1 cellular context compared by ENCODE assay signal in genomic region chr14:64986578-64987571, GRCh38.
TF ChIP-seq lines count a peak whose summit lies in the region.

A gene with protein sequence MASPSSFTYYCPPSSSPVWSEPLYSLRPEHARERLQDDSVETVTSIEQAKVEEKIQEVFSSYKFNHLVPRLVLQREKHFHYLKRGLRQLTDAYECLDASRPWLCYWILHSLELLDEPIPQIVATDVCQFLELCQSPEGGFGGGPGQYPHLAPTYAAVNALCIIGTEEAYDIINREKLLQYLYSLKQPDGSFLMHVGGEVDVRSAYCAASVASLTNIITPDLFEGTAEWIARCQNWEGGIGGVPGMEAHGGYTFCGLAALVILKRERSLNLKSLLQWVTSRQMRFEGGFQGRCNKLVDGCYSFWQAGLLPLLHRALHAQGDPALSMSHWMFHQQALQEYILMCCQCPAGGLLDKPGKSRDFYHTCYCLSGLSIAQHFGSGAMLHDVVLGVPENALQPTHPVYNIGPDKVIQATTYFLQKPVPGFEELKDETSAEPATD (plus strand): TSS chr14:64986895. CDS start chr14:64986954, 59 bp downstream.

TF ChIP-seq in WTC11, 78 proteins besides CTCF, POLR2A, EP300 and RAD21 (continued from another document and continues in another):
- peak; percentile 33; the same call in 1 of the 2 replicates for TF ChIP-seq ARID4B (CRISPR knock-in tag; IDR thresholded peaks at IDR 0.05; ENCODE audit: borderline replicate concordance)
- no peak for TF ChIP-seq ZNF121 (CRISPR knock-in tag; IDR thresholded peaks at IDR 0.05)
- TF ChIP-seq NR3C1 (CRISPR knock-in tag; conservative IDR thresholded peaks at IDR 0.05; ENCODE audit: low read depth) = 0 out of 2 replicates have a peak, but pooled peaks have one; percentile 24
- no peak for TF ChIP-seq OVOL2 (CRISPR knock-in tag; IDR thresholded peaks at IDR 0.05; ENCODE audit: borderline replicate concordance)
- TF ChIP-seq, protein P1, sequence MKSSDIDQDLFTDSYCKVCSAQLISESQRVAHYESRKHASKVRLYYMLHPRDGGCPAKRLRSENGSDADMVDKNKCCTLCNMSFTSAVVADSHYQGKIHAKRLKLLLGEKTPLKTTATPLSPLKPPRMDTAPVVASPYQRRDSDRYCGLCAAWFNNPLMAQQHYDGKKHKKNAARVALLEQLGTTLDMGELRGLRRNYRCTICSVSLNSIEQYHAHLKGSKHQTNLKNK (CRISPR knock-in tag; IDR thresholded peaks at IDR 0.05) = no peak
- no peak for TF ChIP-seq KAT7 (CRISPR knock-in tag; IDR thresholded peaks at IDR 0.05; ENCODE audit: borderline replicate concordance)
- TF ChIP-seq TEAD4 (CRISPR knock-in tag; IDR thresholded peaks at IDR 0.05) = no peak
- TF ChIP-seq NR2C2 (CRISPR knock-in tag; IDR thresholded peaks at IDR 0.05) = no peak
- no peak for TF ChIP-seq ATF3 (CRISPR knock-in tag; conservative IDR thresholded peaks at IDR 0.05)
- peak; percentile 45; the same call in 1 of the 2 replicates for TF ChIP-seq SP1 (CRISPR knock-in tag; conservative IDR thresholded peaks at IDR 0.05)
- no peak for TF ChIP-seq AR (CRISPR knock-in tag; IDR thresholded peaks at IDR 0.05)
- no peak for TF ChIP-seq MLX (CRISPR knock-in tag; IDR thresholded peaks at IDR 0.05)
- no peak for TF ChIP-seq ELF4 (CRISPR knock-in tag; IDR thresholded peaks at IDR 0.05; ENCODE audit: low read depth)
- TF ChIP-seq, protein P2, sequence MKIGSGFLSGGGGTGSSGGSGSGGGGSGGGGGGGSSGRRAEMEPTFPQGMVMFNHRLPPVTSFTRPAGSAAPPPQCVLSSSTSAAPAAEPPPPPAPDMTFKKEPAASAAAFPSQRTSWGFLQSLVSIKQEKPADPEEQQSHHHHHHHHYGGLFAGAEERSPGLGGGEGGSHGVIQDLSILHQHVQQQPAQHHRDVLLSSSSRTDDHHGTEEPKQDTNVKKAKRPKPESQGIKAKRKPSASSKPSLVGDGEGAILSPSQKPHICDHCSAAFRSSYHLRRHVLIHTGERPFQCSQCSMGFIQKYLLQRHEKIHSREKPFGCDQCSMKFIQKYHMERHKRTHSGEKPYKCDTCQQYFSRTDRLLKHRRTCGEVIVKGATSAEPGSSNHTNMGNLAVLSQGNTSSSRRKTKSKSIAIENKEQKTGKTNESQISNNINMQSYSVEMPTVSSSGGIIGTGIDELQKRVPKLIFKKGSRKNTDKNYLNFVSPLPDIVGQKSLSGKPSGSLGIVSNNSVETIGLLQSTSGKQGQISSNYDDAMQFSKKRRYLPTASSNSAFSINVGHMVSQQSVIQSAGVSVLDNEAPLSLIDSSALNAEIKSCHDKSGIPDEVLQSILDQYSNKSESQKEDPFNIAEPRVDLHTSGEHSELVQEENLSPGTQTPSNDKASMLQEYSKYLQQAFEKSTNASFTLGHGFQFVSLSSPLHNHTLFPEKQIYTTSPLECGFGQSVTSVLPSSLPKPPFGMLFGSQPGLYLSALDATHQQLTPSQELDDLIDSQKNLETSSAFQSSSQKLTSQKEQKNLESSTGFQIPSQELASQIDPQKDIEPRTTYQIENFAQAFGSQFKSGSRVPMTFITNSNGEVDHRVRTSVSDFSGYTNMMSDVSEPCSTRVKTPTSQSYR (CRISPR knock-in tag; IDR thresholded peaks at IDR 0.05) = no peak
- TF ChIP-seq, protein P3, sequence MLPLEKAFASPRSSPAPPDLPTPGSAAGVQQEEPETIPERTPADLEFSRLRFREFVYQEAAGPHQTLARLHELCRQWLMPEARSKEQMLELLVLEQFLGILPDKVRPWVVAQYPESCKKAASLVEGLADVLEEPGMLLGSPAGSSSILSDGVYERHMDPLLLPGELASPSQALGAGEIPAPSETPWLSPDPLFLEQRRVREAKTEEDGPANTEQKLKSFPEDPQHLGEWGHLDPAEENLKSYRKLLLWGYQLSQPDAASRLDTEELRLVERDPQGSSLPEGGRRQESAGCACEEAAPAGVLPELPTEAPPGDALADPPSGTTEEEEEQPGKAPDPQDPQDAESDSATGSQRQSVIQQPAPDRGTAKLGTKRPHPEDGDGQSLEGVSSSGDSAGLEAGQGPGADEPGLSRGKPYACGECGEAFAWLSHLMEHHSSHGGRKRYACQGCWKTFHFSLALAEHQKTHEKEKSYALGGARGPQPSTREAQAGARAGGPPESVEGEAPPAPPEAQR (CRISPR knock-in tag; IDR thresholded peaks at IDR 0.05) = no peak
- no peak for TF ChIP-seq GRHL2 (CRISPR knock-in tag; IDR thresholded peaks at IDR 0.05; ENCODE audit: insufficient replicate concordance, severe bottlenecking)
- TF ChIP-seq ZNF396 (CRISPR knock-in tag; IDR thresholded peaks at IDR 0.05; ENCODE audit: borderline replicate concordance) = no peak
- TF ChIP-seq NFATC4 (CRISPR knock-in tag; IDR thresholded peaks at IDR 0.05) = no peak
- no peak for TF ChIP-seq PRRX2 (CRISPR knock-in tag; IDR thresholded peaks at IDR 0.05)
- no peak for TF ChIP-seq JAZF1 (CRISPR knock-in tag; IDR thresholded peaks at IDR 0.05)
- TF ChIP-seq JUN (CRISPR knock-in tag; IDR thresholded peaks at IDR 0.05) = no peak
- no peak for TF ChIP-seq ZNF416 (CRISPR knock-in tag; IDR thresholded peaks at IDR 0.05)
- TF ChIP-seq HMGA2 (CRISPR knock-in tag; IDR thresholded peaks at IDR 0.05) = no peak
- peak; percentile 86; the same call in 1 of the 2 replicates for TF ChIP-seq FOXP1 (CRISPR knock-in tag; IDR thresholded peaks at IDR 0.05; ENCODE audit: borderline replicate concordance)
- TF ChIP-seq, protein P4, sequence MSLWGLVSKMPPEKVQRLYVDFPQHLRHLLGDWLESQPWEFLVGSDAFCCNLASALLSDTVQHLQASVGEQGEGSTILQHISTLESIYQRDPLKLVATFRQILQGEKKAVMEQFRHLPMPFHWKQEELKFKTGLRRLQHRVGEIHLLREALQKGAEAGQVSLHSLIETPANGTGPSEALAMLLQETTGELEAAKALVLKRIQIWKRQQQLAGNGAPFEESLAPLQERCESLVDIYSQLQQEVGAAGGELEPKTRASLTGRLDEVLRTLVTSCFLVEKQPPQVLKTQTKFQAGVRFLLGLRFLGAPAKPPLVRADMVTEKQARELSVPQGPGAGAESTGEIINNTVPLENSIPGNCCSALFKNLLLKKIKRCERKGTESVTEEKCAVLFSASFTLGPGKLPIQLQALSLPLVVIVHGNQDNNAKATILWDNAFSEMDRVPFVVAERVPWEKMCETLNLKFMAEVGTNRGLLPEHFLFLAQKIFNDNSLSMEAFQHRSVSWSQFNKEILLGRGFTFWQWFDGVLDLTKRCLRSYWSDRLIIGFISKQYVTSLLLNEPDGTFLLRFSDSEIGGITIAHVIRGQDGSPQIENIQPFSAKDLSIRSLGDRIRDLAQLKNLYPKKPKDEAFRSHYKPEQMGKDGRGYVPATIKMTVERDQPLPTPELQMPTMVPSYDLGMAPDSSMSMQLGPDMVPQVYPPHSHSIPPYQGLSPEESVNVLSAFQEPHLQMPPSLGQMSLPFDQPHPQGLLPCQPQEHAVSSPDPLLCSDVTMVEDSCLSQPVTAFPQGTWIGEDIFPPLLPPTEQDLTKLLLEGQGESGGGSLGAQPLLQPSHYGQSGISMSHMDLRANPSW (CRISPR knock-in tag; conservative IDR thresholded peaks at IDR 0.05; ENCODE audit: low read depth) = no peak
- TF ChIP-seq, protein P5, sequence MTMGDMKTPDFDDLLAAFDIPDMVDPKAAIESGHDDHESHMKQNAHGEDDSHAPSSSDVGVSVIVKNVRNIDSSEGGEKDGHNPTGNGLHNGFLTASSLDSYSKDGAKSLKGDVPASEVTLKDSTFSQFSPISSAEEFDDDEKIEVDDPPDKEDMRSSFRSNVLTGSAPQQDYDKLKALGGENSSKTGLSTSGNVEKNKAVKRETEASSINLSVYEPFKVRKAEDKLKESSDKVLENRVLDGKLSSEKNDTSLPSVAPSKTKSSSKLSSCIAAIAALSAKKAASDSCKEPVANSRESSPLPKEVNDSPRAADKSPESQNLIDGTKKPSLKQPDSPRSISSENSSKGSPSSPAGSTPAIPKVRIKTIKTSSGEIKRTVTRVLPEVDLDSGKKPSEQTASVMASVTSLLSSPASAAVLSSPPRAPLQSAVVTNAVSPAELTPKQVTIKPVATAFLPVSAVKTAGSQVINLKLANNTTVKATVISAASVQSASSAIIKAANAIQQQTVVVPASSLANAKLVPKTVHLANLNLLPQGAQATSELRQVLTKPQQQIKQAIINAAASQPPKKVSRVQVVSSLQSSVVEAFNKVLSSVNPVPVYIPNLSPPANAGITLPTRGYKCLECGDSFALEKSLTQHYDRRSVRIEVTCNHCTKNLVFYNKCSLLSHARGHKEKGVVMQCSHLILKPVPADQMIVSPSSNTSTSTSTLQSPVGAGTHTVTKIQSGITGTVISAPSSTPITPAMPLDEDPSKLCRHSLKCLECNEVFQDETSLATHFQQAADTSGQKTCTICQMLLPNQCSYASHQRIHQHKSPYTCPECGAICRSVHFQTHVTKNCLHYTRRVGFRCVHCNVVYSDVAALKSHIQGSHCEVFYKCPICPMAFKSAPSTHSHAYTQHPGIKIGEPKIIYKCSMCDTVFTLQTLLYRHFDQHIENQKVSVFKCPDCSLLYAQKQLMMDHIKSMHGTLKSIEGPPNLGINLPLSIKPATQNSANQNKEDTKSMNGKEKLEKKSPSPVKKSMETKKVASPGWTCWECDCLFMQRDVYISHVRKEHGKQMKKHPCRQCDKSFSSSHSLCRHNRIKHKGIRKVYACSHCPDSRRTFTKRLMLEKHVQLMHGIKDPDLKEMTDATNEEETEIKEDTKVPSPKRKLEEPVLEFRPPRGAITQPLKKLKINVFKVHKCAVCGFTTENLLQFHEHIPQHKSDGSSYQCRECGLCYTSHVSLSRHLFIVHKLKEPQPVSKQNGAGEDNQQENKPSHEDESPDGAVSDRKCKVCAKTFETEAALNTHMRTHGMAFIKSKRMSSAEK (CRISPR knock-in tag; IDR thresholded peaks at IDR 0.05; ENCODE audit: borderline replicate concordance) = no peak
- no peak for TF ChIP-seq NR1H2 (CRISPR knock-in tag; IDR thresholded peaks at IDR 0.05)
- TF ChIP-seq FOXP4 (CRISPR knock-in tag; IDR thresholded peaks at IDR 0.05) = no peak
- no peak for TF ChIP-seq RORB (CRISPR knock-in tag; IDR thresholded peaks at IDR 0.05)
- TF ChIP-seq ZNF263 (CRISPR knock-in tag; IDR thresholded peaks at IDR 0.05; ENCODE audit: low read depth) = no peak
